ENCODE assay signal across 12 cellular contexts in genomic region chr14:92362781-92363235, GRCh38. TPM values are rescaled to one million over a fixed set of nuclear protein-coding genes. Genes with fewer than 3 reads are reported as not detected.
DNase-seq lines count a peak whose midpoint lies in the region; ATAC-seq, FAIRE-seq and TF ChIP-seq lines count a peak whose summit lies in the region.
"Had no signal": no experiment of that assay in that cellular context is flagged by ENCODE, and none has a peak within 500 bp of the region (broad histone marks: within the 10 kb centered on the region; RNA-seq: fewer than 3 reads in every experiment).

No MANE protein-coding gene starts in this region.

- no peak for TF ChIP-seq POLR2A in body of pancreas (IDR thresholded peaks at IDR 0.05)

- no peaks in the 10 kb centered on the region for H3K4me1 ChIP-seq in kidney (ENCODE audit: control insufficient read depth in 1 of 2, insufficient read depth in 1 of 2, low read depth in 1 of 2, low read length in 2 of 2)
- no peaks in the 10 kb centered on the region for H3K4me1 ChIP-seq in body of pancreas

- in situ Hi-C loops in ACHN (cut with HindIII; ENCODE audit: low pct_ligation_motif_present, low pct_unique_long_range_greater_than_20kb, low sequenced_read_pairs) = no loop called here

- ATAC-seq in HG02759 (IDR thresholded peaks at IDR 0.05; ENCODE audit: unreplicated experiment) = no peak
- no peak for ATAC-seq in body of pancreas

- FAIRE-seq in kidney (lab: Jason Lieb, UNC) = no peak

- DNase-seq in ACHN (peak; percentile 58), EL (peak; percentile 34), RKO (ENCODE audit: low spot score) (peak; percentile 19), kidney (peak; percentile 91), WERI-Rb-1 (no peak), body of pancreas (no peak), germinal center (ENCODE audit: low spot score) (no peak)
- DNase-seq: glutamatergic neuron, GOT3, naive B cell had no signal

- TF ChIP-seq CTCF in kidney (IDR thresholded peaks at IDR 0.05; ENCODE audit: borderline replicate concordance, extremely low read depth, insufficient read depth) (no peak), WERI-Rb-1 (IDR thresholded peaks at IDR 0.05; ENCODE audit: low read depth, low read length) (no peak), body of pancreas (IDR thresholded peaks at IDR 0.05) (no peak)

- H3K9ac ChIP-seq in kidney (ENCODE audit: low read length in 2 of 2) = no peak overlapping the region

- intact Hi-C loops in kidney (cut with DNase I) = no loop called here
- intact Hi-C loops in body of pancreas (cut with DNase I) = no loop called here

- H3K27ac ChIP-seq in kidney (ENCODE audit: low read depth in 2 of 2, low read length in 2 of 2) (no peak overlapping the region), WERI-Rb-1 (no peak overlapping the region), body of pancreas (no peak overlapping the region)

- H3K4me3 ChIP-seq in kidney (ENCODE audit: low read length in 2 of 2) = no peak overlapping the region
- H3K4me3 ChIP-seq in WERI-Rb-1 (ENCODE audit: low read depth, low read length) = no peak overlapping the region
- H3K4me3 ChIP-seq in body of pancreas = no peak overlapping the region

- H3K36me3 ChIP-seq in kidney (ENCODE audit: control insufficient read depth in 1 of 2, insufficient read depth in 2 of 2, low read length in 2 of 2) = no peaks in the 10 kb centered on the region
- no peaks in the 10 kb centered on the region for H3K36me3 ChIP-seq in WERI-Rb-1
- no peaks in the 10 kb centered on the region for H3K36me3 ChIP-seq in body of pancreas (replicated peaks in 1 of 2; ENCODE audit: insufficient read depth in 1 of 2, low read depth in 2 of 2)

- H3K27me3 ChIP-seq in WERI-Rb-1 (ENCODE audit: insufficient read depth, low read depth, severe bottlenecking) = no peaks in the 10 kb centered on the region
- H3K27me3 ChIP-seq in body of pancreas = no peaks in the 10 kb centered on the region

- WGBS in body of pancreas, 2 donors = 72 to 76% methylated on average over 12 to 14 of the region's 14 CpGs

- H3K9me3 ChIP-seq in kidney (ENCODE audit: control insufficient read depth in 1 of 2, low read length in 2 of 2) (no peaks in the 10 kb centered on the region), WERI-Rb-1 (ENCODE audit: severe bottlenecking) (no peaks in the 10 kb centered on the region), body of pancreas (no peaks in the 10 kb centered on the region)

RNA-seq across cellular contexts. Expression of gene SLC24A4, which starts 39.8 kb away (rescaled TPM):
- total RNA-seq in kidney = 0.85 TPM
- 0.32 TPM for polyA plus RNA-seq in kidney (ENCODE audit: insufficient read depth, low read depth, low replicate concordance)
- under 1 TPM in 1 of 2 donors, not detected in 1; 0.26 TPM for total RNA-seq in body of pancreas
- total RNA-seq: cardiac septum had no signal

Comparison
In these comparisons a context has a peak if more than half of its experiments do, and no peak if none do; other contexts are left out.
1. DNase-seq: peak in ACHN (single experiment), EL (single experiment), RKO (single experiment) and kidney (single experiment); none in WERI-Rb-1 (single experiment), body of pancreas (0 of 4) and germinal center (single experiment).